24 cellular contexts compared by ENCODE assay signal in the genomic region with DNA sequence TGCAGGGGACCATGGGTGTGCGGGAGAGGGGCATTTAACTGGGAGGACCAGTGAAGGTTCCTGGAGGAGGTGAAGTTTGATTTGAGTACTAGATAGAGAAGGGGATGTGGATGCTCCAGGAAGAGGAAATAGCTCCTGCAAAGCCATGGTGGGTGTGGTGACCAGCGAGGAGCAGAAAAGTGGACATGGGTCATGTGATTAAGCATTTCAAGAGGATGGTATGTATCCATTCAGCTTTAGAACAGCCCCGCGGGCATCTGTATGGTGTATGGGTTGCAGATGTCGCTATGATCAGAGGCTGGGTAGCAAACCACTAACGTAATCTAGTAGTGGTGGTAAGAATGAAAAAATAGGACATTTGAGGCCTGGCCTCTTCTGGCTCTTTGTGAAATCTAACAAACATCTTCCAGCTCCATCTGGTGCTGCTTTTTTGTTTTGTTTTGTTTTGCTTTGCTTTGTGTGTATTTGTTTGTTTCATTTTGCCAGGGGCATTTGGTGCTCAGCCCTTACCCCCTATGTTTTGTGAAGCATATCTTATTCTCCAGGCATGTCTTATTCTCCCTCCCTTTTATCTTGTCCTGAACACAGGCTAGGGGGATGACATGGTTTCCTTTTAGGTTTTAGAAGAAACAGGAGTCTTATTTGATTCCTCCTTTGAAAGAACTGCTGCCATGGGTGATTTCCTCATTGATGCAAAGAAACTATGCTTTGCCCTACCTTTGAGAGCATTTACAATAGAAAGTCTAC.
DNase-seq lines count a peak whose midpoint lies in the region; ATAC-seq lines count a peak whose summit lies in the region.
"Had no signal": no experiment of that assay in that cellular context is flagged by ENCODE, and none has a peak within 500 bp of the region (broad histone marks: within the 10 kb centered on the region; RNA-seq: fewer than 3 reads in every experiment).

No MANE protein-coding gene starts in this region.

- ATAC-seq in GM18868 (IDR thresholded peaks at IDR 0.05; ENCODE audit: unreplicated experiment) (no peak), GM18909 (IDR thresholded peaks at IDR 0.05; ENCODE audit: poor library complexity, unreplicated experiment) (no peak)
- ATAC-seq: GM23338, HepG2, Panc1 had no signal

- H3K4me1 ChIP-seq in adipocyte (ENCODE audit: control insufficient read depth, insufficient read depth, low read length), result no peaks in the 10 kb centered on the region
- H3K4me1 ChIP-seq: BE2C had no signal

- H3K36me3 ChIP-seq in adipocyte (ENCODE audit: control insufficient read depth, insufficient read depth, low read length, severe bottlenecking), result no peaks in the 10 kb centered on the region
- H3K36me3 ChIP-seq: BE2C had no signal

- H3K27me3 ChIP-seq in adipocyte (replicated peaks; ENCODE audit: control insufficient read depth, insufficient read depth, low read length), result peaks cover 6% of the 10 kb centered on the region
- H3K27me3 ChIP-seq: BE2C had no signal

- no peak overlapping the region for H3K9ac ChIP-seq in adipocyte (ENCODE audit: low read length)

- peak; percentile 14 for DNase-seq in EL
- peak; percentile 67 for DNase-seq in adipocyte (ENCODE audit: low read depth)
- DNase-seq in fibroblast of peridontal ligament (ENCODE audit: extremely low read depth), result peak; percentile 12
- DNase-seq in hepatic stellate cell (ENCODE audit: low spot score), result no peak
- no peak for DNase-seq in OCI-M2 (lab: John Stamatoyannopoulos, UW; ENCODE audit: unreplicated experiment)
- DNase-seq: BE2C; Calu3; CD8-positive, alpha-beta memory T cell; DMS79 treated with DMSO at 0.1 percent for 48 hours; H9; Kasumi-1; MV-4-11; NCI-H1105; NCI-H1436 treated with DMSO at 0.1 percent for 48 hours; NCI-H187 treated with DMSO at 0.1 percent for 48 hours; NCI-H446; NCI-H524 treated with DMSO at 0.1 percent for 48 hours; NCI-H774; SHP77 had no signal

- H3K4me3 ChIP-seq in adipocyte (ENCODE audit: low read length), result no peak overlapping the region
- H3K4me3 ChIP-seq: GM23338 had no signal

- no peaks in the 10 kb centered on the region for H3K9me3 ChIP-seq in adipocyte (ENCODE audit: control insufficient read depth, low read length)
- H3K9me3 ChIP-seq: BE2C had no signal

Comparison
In these comparisons a context has a peak if more than half of its experiments do, and no peak if none do; other contexts are left out.
1. DNase-seq: peak in EL (single experiment), adipocyte (single experiment) and fibroblast of peridontal ligament (single experiment); none in hepatic stellate cell (single experiment) and OCI-M2 (single experiment).